Comparison of ENCODE assay signal across 10 cellular contexts in the genomic region with DNA sequence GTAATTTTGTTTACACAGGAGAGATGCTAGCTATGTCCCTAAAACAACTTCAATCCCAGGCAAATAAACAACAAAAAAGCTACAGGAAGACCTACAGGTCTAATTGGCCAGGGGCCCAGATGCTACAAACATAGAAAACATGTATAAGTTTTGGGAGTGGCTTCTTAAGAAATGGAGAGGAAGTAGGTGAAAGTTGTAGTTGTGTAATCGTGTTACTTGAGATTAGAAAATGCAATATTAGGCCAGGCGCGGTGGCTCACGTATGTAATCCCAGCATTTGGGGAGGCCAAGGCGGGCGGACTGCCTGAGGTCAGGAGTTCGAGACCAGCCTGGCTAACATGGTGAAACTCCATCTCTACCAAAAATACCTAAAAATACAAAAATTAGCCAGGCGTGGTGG.
A peak's percentile ranks its signal among the peaks of the same experiment; 100 is the strongest.
DNase-seq lines count a peak whose midpoint lies in the region; ATAC-seq, FAIRE-seq and TF ChIP-seq lines count a peak whose summit lies in the region.
"Had no signal": no experiment of that assay in that cellular context is flagged by ENCODE, and none has a peak within 500 bp of the region (broad histone marks: within the 10 kb centered on the region; RNA-seq: fewer than 3 reads in every experiment).

No MANE protein-coding gene starts in this region.

- no peak for DNase-seq in HCT116 (ENCODE audit: low read depth, low spot score)
- peak; percentile 71 for DNase-seq in NOMO-1 treated with dmso at 0.1 percent for 144 hours (lab: John Stamatoyannopoulos, UW; ENCODE audit: unreplicated experiment)
- peak; percentile 59 to 69 for DNase-seq in cardiac fibroblast (ENCODE audit: low read depth in 2 of 2)
- peak; percentile 68 to 86 for DNase-seq in trophoblast cell
- no peak for DNase-seq in DMS 273 (lab: John Stamatoyannopoulos, UW; ENCODE audit: unreplicated experiment)
- DNase-seq in GM12891 (ENCODE audit: insufficient read length, low spot score) = no peak
- DNase-seq in NCI-H2081 treated with DMSO at 0.1 percent for 48 hours (lab: John Stamatoyannopoulos, UW) = no peak
- DNase-seq: cortex of kidney, WERI-Rb-1 had no signal

- TF ChIP-seq POLR2A in HCT116 (IDR thresholded peaks at IDR 0.05; ENCODE audit: borderline replicate concordance, extremely low read depth, insufficient read depth, insufficient read length) (no peak), GM12891 (IDR thresholded peaks at IDR 0.05; ENCODE audit: low read depth, low read length) (no peak)

- RAD21 ChIA-PET in HCT116 (lab: Charles Lee; ENCODE audit: low non-redundant PET in 1 of 2, low total read pairs in 2 of 2, uncharacterized antibody in 2 of 2, unreplicated experiment in 2 of 2) = no interaction called here

- peak overlapping the region; percentile 66 for H3K27ac ChIP-seq in HCT116 (ENCODE audit: low read depth, low read length)
- peak overlapping the region; percentile 48 for H3K27ac ChIP-seq in trophoblast cell (ENCODE audit: low read depth, low read length)
- H3K27ac ChIP-seq: WERI-Rb-1 had no signal

- CTCF ChIA-PET in HCT116 (lab: Charles Lee) = interaction anchor here (1.3 kb wide), 1 partner anchor 121 kb away, joined by 3 read pairs; no protein-coding TSS in a partner anchor

- no peak overlapping the region for H4K12ac ChIP-seq in trophoblast cell (ENCODE audit: low read depth, low read length)

- intact Hi-C loops in HCT116 (cut with micrococcal nuclease) = no loop called here

- H3K18ac ChIP-seq in trophoblast cell (ENCODE audit: low read length) = no peak overlapping the region

- H3K4ac ChIP-seq in trophoblast cell (ENCODE audit: low read depth, low read length) = no peak overlapping the region

- H3K4me3 ChIP-seq in HCT116 (replicated peaks in 1 of 2; ENCODE audit: low read depth in 1 of 2, low read length in 2 of 2) = no peak overlapping the region
- no peak overlapping the region for H3K4me3 ChIP-seq in cardiac fibroblast (replicated peaks in 1 of 2; ENCODE audit: low read depth in 2 of 2, low read length in 2 of 2)
- no peak overlapping the region for H3K4me3 ChIP-seq in trophoblast cell (ENCODE audit: low read depth, low read length)

- no peaks in the 10 kb centered on the region for H3K9me2 ChIP-seq in HCT116 (ENCODE audit: insufficient read depth)

- peak overlapping the region; percentile 41 for H2BK120ac ChIP-seq in trophoblast cell (ENCODE audit: insufficient read depth, low read length, poor library complexity)

- H3K9me3 ChIP-seq in HCT116 (ENCODE audit: control insufficient read depth in 1 of 2, insufficient read depth in 1 of 2, low read depth in 1 of 2, low read length in 2 of 2) (no peaks in the 10 kb centered on the region), trophoblast cell (ENCODE audit: insufficient read depth, low read depth, low read length) (no peaks in the 10 kb centered on the region)

- no peaks in the 10 kb centered on the region for H4K20me1 ChIP-seq in HCT116 (ENCODE audit: insufficient read depth)

- BruUV-seq in HCT116 (replicated peaks; lab: Mats Ljungman, UMichigan) = no TSS peak

- no peak overlapping the region; the same call in 1 of the 2 replicates for H3K9ac ChIP-seq in HCT116 (ENCODE audit: low read length)
- no peak overlapping the region for H3K9ac ChIP-seq in trophoblast cell (ENCODE audit: low read length)

- no peak overlapping the region for H3K23ac ChIP-seq in trophoblast cell (ENCODE audit: low read length)

- no peak for TF ChIP-seq RAD21 in HCT116 (IDR thresholded peaks at IDR 0.05; ENCODE audit: low read depth)

- ATAC-seq in HCT116 = no peak
- no peak for ATAC-seq in GM21367 (IDR thresholded peaks at IDR 0.05; ENCODE audit: unreplicated experiment)

- POLR2A ChIA-PET in HCT116 (lab: Charles Lee) = interaction anchor here (0.7 to 1.7 kb wide), 2 partner anchors 63 to 69 kb away, joined by 4 read pairs; partner anchors contain the start of gene SERINC5

- no peak for FAIRE-seq in GM12891 (lab: Jason Lieb, UNC)

- no peaks in the 10 kb centered on the region for H3K27me3 ChIP-seq in HCT116 (ENCODE audit: insufficient read depth, low read length)
- H3K27me3 ChIP-seq in trophoblast cell (ENCODE audit: insufficient read depth, low read length) = no peaks in the 10 kb centered on the region

- H4K8ac ChIP-seq in trophoblast cell (ENCODE audit: low read depth, low read length) = peak overlapping the region; percentile 9

- H3K4me2 ChIP-seq in HCT116 (ENCODE audit: low read length) (peak overlapping the region; percentile 71), trophoblast cell (ENCODE audit: low read length) (no peak overlapping the region)

- H3K14ac ChIP-seq in trophoblast cell (ENCODE audit: low read length) = no peak overlapping the region

- peak overlapping the region; percentile 32 for H2BK12ac ChIP-seq in trophoblast cell (ENCODE audit: low read length)

- H3K36me3 ChIP-seq in HCT116 (ENCODE audit: control insufficient read depth in 1 of 2, insufficient read depth in 2 of 2, low read length in 2 of 2) (no peaks in the 10 kb centered on the region), trophoblast cell (ENCODE audit: control insufficient read depth in 1 of 2, insufficient read depth in 2 of 2, low read length in 2 of 2) (no peaks in the 10 kb centered on the region)
- H3K36me3 ChIP-seq: WERI-Rb-1 had no signal

- H2AK5ac ChIP-seq in trophoblast cell (ENCODE audit: low read length) = peak overlapping the region; percentile 39

- no CpG with 5 or more reads among the region's 8 CpGs for WGBS in trophoblast cell (ENCODE audit: extremely low coverage, insufficient coverage, insufficient read length)

- no peak for TF ChIP-seq CTCF in HCT116 (IDR thresholded peaks at IDR 0.05 in 2 of 3, conservative IDR thresholded peaks at IDR 0.05 in 1 of 3; ENCODE audit: borderline replicate concordance in 1 of 3, insufficient read depth in 1 of 3, low read depth in 2 of 3, low read length in 2 of 3)
- no peak for TF ChIP-seq CTCF in cardiac fibroblast (IDR thresholded peaks at IDR 0.05; ENCODE audit: low read depth, low read length)

- peaks cover 56 to 62% of the 10 kb centered on the region in 2 experiments for H3K4me1 ChIP-seq in HCT116 (ENCODE audit: control insufficient read depth in 1 of 2, insufficient read depth in 2 of 2, low read length in 2 of 2)
- peaks cover 28 to 38% of the 10 kb centered on the region in 2 experiments for H3K4me1 ChIP-seq in trophoblast cell (ENCODE audit: control insufficient read depth in 1 of 2, insufficient read depth in 2 of 2, low read length in 2 of 2)

- H2AFZ ChIP-seq in HCT116 (ENCODE audit: low read depth, low read length, poor library complexity, severe bottlenecking) (no peak overlapping the region), trophoblast cell (ENCODE audit: insufficient read depth, low read length, poor library complexity) (no peak overlapping the region)

- H3K79me2 ChIP-seq in HCT116 (ENCODE audit: insufficient read depth, low read length) = no peaks in the 10 kb centered on the region
- H3K79me2 ChIP-seq in trophoblast cell (ENCODE audit: control insufficient read depth, insufficient read depth, low read length, poor library complexity) = peaks cover 7% of the 10 kb centered on the region

- no peak overlapping the region for H4K91ac ChIP-seq in trophoblast cell (ENCODE audit: low read depth, low read length)

- H2BK5ac ChIP-seq in trophoblast cell (ENCODE audit: low read depth, low read length, poor library complexity) = no peak overlapping the region

- peaks cover 31% of the 10 kb centered on the region for H3K79me1 ChIP-seq in trophoblast cell (ENCODE audit: low read length)

TF ChIP-seq in HCT116, 20 proteins besides CTCF, POLR2A, EP300 and RAD21 (continues in another document):
- TF ChIP-seq CEBPB (IDR thresholded peaks at IDR 0.05; ENCODE audit: low read depth) (peak; percentile 72; the same call in 1 of the 2 replicates), ZFX (IDR thresholded peaks at IDR 0.05) (no peak)
- TF ChIP-seq, protein P1, sequence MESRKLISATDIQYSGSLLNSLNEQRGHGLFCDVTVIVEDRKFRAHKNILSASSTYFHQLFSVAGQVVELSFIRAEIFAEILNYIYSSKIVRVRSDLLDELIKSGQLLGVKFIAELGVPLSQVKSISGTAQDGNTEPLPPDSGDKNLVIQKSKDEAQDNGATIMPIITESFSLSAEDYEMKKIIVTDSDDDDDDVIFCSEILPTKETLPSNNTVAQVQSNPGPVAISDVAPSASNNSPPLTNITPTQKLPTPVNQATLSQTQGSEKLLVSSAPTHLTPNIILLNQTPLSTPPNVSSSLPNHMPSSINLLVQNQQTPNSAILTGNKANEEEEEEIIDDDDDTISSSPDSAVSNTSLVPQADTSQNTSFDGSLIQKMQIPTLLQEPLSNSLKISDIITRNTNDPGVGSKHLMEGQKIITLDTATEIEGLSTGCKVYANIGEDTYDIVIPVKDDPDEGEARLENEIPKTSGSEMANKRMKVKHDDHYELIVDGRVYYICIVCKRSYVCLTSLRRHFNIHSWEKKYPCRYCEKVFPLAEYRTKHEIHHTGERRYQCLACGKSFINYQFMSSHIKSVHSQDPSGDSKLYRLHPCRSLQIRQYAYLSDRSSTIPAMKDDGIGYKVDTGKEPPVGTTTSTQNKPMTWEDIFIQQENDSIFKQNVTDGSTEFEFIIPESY (IDR thresholded peaks at IDR 0.05; ENCODE audit: extremely low read depth, insufficient replicate concordance, low read length) = no peak

TF ChIP-seq in GM12891, 5 proteins besides CTCF, POLR2A, EP300 and RAD21:
- no peak for TF ChIP-seq POLR2AphosphoS5 (IDR thresholded peaks at IDR 0.05; ENCODE audit: low read depth, low read length)
- no peak for TF ChIP-seq TAF1 (IDR thresholded peaks at IDR 0.05; ENCODE audit: low read depth, low read length)
- TF ChIP-seq PAX5 (IDR thresholded peaks at IDR 0.05; ENCODE audit: insufficient read depth, low read length, severe bottlenecking) = no peak
- no peak for TF ChIP-seq POU2F2 (IDR thresholded peaks at IDR 0.05; ENCODE audit: low read depth, low read length)
- TF ChIP-seq SPI1 (IDR thresholded peaks at IDR 0.05; ENCODE audit: low read depth, low read length) = no peak

Comparison
In these comparisons a context has a peak if more than half of its experiments do, and no peak if none do; other contexts are left out.
1. DNase-seq: peak in NOMO-1 treated with dmso at 0.1 percent for 144 hours (single experiment), cardiac fibroblast (2 of 2) and trophoblast cell (2 of 2); none in HCT116 (single experiment), DMS 273 (single experiment), GM12891 (single experiment) and NCI-H2081 treated with DMSO at 0.1 percent for 48 hours (single experiment).